ENCODE assay signal across 17 cellular contexts in the genomic region with DNA sequence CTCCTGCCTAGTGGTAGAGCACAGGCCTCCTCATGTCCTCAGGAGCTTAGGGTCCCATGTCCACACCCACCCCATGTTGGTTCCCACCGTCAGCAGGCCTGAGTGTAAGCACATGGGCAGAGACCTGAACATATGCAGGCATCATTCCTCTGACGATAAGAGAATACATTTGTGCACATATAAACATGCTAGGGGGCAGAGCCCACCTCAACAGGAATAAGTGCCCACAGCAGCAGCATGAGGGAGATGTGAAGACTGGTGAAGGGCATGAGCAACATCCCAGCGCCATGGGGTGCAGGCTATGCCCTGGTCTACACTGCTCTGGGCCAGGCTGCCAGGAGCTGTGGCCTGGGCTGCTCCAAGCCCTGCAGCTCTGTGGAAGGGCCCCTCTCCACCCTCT. TPM values are rescaled to one million over a fixed set of nuclear protein-coding genes. Genes with fewer than 3 reads are reported as not detected.
"Had no signal": no experiment of that assay in that cellular context is flagged by ENCODE, and none has a peak within 500 bp of the region (broad histone marks: within the 10 kb centered on the region; RNA-seq: fewer than 3 reads in every experiment).

No MANE protein-coding gene starts in this region.

- H3K27me3 ChIP-seq: body of pancreas, stomach, testis had no signal

- H3K27ac Mint-ChIP-seq: activated B cell treated with CpG ODN at 0.5 μM for 24 hours had no signal

- H3K27me3 Mint-ChIP-seq: activated B cell treated with CpG ODN at 0.5 μM for 24 hours; central memory CD8-positive, alpha-beta T cell; naive thymus-derived CD8-positive, alpha-beta T cell had no signal

- H3K9me3 Mint-ChIP-seq: activated B cell treated with CpG ODN at 0.5 μM for 24 hours; activated naive CD4-positive, alpha-beta T cell treated with anti-CD3 and anti-CD28 coated beads, Interleukin-2, amount 50 U/mL, for 72 hours; central memory CD8-positive, alpha-beta T cell; naive thymus-derived CD8-positive, alpha-beta T cell had no signal

- H3K27ac ChIP-seq: body of pancreas, foreskin keratinocyte, skin epidermis, stomach, testis had no signal

- H3K9me3 ChIP-seq: body of pancreas, stomach, testis had no signal

- H3K4me1 ChIP-seq: body of pancreas, foreskin keratinocyte, stomach had no signal

- ATAC-seq: body of pancreas; foreskin keratinocyte; naive thymus-derived CD8-positive, alpha-beta T cell; right cardiac atrium had no signal

- H3K4me3 Mint-ChIP-seq: activated B cell treated with CpG ODN at 0.5 μM for 24 hours; central memory CD8-positive, alpha-beta T cell; naive thymus-derived CD8-positive, alpha-beta T cell had no signal

- DNase-seq: activated B cell treated with CpG ODN at 0.5 μM for 24 hours; activated CD4-positive, alpha-beta T cell treated with anti-CD3 and anti-CD28 coated beads for 48 hours; activated CD8-positive, alpha-beta memory T cell treated with anti-CD3 and anti-CD28 coated beads for 24 hours; amygdala; body of pancreas; effector CD8-positive, alpha-beta T cell; foreskin keratinocyte; kidney glomerular epithelial cell; mesenchymal stem cell; naive thymus-derived CD8-positive, alpha-beta T cell; right cardiac atrium; stimulated activated CD4-positive, alpha-beta T cell treated with anti-CD3 and anti-CD28 coated beads, Interleukin-4, amount 100 ng/mL, for 24 hours; stomach; testis had no signal

- H3K4me3 ChIP-seq: body of pancreas, skin epidermis, stomach, testis had no signal

RNA-seq across cellular contexts. Expression of a gene that starts 50.9 kb away (rescaled TPM):
- total RNA-seq: foreskin keratinocyte had no signal
- polyA plus RNA-seq: foreskin keratinocyte had no signal
